In genomic region chr3:38627956-38628355, GRCh38 we compare ENCODE assay signal across 9 cellular contexts. TPM values are rescaled to one million over a fixed set of nuclear protein-coding genes. Genes with fewer than 3 reads are reported as not detected.
DNase-seq lines count a peak whose midpoint lies in the region; ATAC-seq and TF ChIP-seq lines count a peak whose summit lies in the region.
"Had no signal": no experiment of that assay in that cellular context is flagged by ENCODE, and none has a peak within 500 bp of the region (broad histone marks: within the 10 kb centered on the region; RNA-seq: fewer than 3 reads in every experiment).

No MANE protein-coding gene starts in this region.

- ATAC-seq in left ventricle myocardium superior, result peak; percentile 18
- ATAC-seq: T-cell had no signal

- TF ChIP-seq POLR2A in uterus (IDR thresholded peaks at IDR 0.05), result no peak

- DNase-seq in Daoy (ENCODE audit: low read depth), result peak; percentile 21
- DNase-seq in GM20000 (ENCODE audit: low spot score), result peak; percentile 42
- peak; percentile 46 for DNase-seq in SW480 (ENCODE audit: low spot score)
- no peak for DNase-seq in left ventricle myocardium superior
- DNase-seq in NCI-H345 treated with DMSO at 0.1 percent for 48 hours (lab: John Stamatoyannopoulos, UW; ENCODE audit: unreplicated experiment), result no peak
- no peak for DNase-seq in NCI-H774 (lab: John Stamatoyannopoulos, UW)
- DNase-seq in effector CD4-positive, alpha-beta T cell, result no peak
- no peak for DNase-seq in uterus

- H3K36me3 ChIP-seq in uterus, result no peaks in the 10 kb centered on the region

- H3K9me3 ChIP-seq in uterus, result no peaks in the 10 kb centered on the region

- TF ChIP-seq CTCF in GM20000 (IDR thresholded peaks at IDR 0.05; ENCODE audit: extremely low read depth, missing control alignments) (peak; percentile 56), uterus (IDR thresholded peaks at IDR 0.05) (no peak)

- H3K27ac ChIP-seq in uterus, result no peak overlapping the region

- intact Hi-C loops in left ventricle myocardium superior (cut with micrococcal nuclease) (no loop called here), uterus (cut with DNase I; ENCODE audit: low total_unique reads) (no loop called here)

- no peaks in the 10 kb centered on the region for H3K27me3 ChIP-seq in uterus

- no peaks in the 10 kb centered on the region for H3K4me1 ChIP-seq in uterus

- H3K4me3 ChIP-seq in uterus, result no peak overlapping the region

RNA-seq across cellular contexts. Expression of gene SCN5A, which starts 21.5 kb away (rescaled TPM):
- total RNA-seq in Daoy (2014; rRNA removed; shearing (Covaris generic)), result 0.17 and 0.45 TPM in 2 replicates
- total RNA-seq in left ventricle myocardium superior, result 133 TPM
- 1 to 10 TPM in 2 of 4 donors, under 1 TPM in 1, not detected in 1; under 0.01 to 3.2 (median 1.6) TPM for total RNA-seq in uterus

Comparison
In these comparisons a context has a peak if more than half of its experiments do, and no peak if none do; other contexts are left out.
1. DNase-seq: peak in Daoy (single experiment), GM20000 (single experiment) and SW480 (single experiment); none in left ventricle myocardium superior (single experiment), NCI-H345 treated with DMSO at 0.1 percent for 48 hours (single experiment), NCI-H774 (single experiment), effector CD4-positive, alpha-beta T cell (single experiment) and uterus (0 of 2).
2. RNA of gene SCN5A, which starts 21.5 kb away (total RNA-seq): 133 TPM in left ventricle myocardium superior (single experiment); under 0.01 to 3.2 TPM in uterus and 0.17 to 0.45 TPM in Daoy; every median in the first group is over 10 times any median in the second.